Comparison of ENCODE assay signal across 23 cellular contexts in the genomic region with DNA sequence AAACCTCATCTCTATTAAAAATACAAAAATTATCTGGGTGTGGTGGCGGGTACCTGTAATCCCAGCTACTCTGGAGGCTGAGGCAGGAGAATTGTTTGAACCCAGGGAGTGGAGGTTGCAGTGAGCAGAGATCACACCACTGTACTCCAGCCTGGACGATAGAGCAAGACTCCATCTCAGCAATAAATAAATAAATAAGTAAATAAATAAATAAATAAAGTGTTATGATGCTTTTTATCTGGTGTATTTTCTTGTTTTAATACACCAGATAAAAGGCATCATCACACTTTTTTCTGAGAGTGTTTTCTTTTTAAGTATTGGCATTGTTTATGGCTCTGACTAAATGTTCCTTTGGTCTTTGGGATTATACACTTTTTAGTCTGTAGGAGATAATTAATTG. TPM values are rescaled to one million over a fixed set of nuclear protein-coding genes. Genes with fewer than 3 reads are reported as not detected.
"Had no signal": no experiment of that assay in that cellular context is flagged by ENCODE, and none has a peak within 500 bp of the region (broad histone marks: within the 10 kb centered on the region; RNA-seq: fewer than 3 reads in every experiment).

No MANE protein-coding gene starts in this region.

- H3K4me3 ChIP-seq: adrenal gland, cardiac muscle cell, esophagus squamous epithelium, left lung, neural progenitor cell, ovary, tibial artery had no signal

- H3K36me3 ChIP-seq: adrenal gland, cardiac muscle cell, esophagus squamous epithelium, left lung, neural progenitor cell, ovary, tibial artery had no signal

- H3K9me3 ChIP-seq: adrenal gland, esophagus squamous epithelium, left lung, ovary, tibial artery had no signal

- H3K27ac ChIP-seq: cardiac muscle cell, esophagus squamous epithelium, left lung, neural progenitor cell, ovary, tibial artery, VCaP had no signal

- H2AFZ ChIP-seq: neural progenitor cell had no signal

- H3K27me3 ChIP-seq: adrenal gland, ovary, tibial artery had no signal

- ATAC-seq: activated T-cell treated with anti-CD3 and anti-CD28 coated beads, Interleukin-2, amount 50 U/mL, for 72 hours; left lung; stimulated activated naive CD8-positive, alpha-beta T cell treated with anti-CD3 and anti-CD28 coated beads, Interleukin-15, Interleukin-2, amounts not matched to agents 100 U/mL and 50 U/mL, for 24 hours had no signal

- H3K4me2 ChIP-seq: neural progenitor cell had no signal

- H3K9ac ChIP-seq: neural progenitor cell had no signal

- H3K4me1 ChIP-seq: adrenal gland had no signal

- DNase-seq: activated CD4-positive, alpha-beta T cell treated with anti-CD3 and anti-CD28 coated beads, Interleukin-2, amount 50 U/mL, for 1 hour; activated CD4-positive, CD25-positive, alpha-beta regulatory T cell treated with anti-CD3 and anti-CD28 coated beads, Interleukin-2, amount 50 U/mL, for 72 hours; activated CD8-positive, alpha-beta memory T cell treated with anti-CD3 and anti-CD28 coated beads for 24 hours; activated CD8-positive, alpha-beta memory T cell treated with anti-CD3 and anti-CD28 coated beads, Interleukin-2, amount 50 U/mL, for 48 hours; activated effector memory CD4-positive, alpha-beta T cell treated with anti-CD3 and anti-CD28 coated beads, Interleukin-2, amount 50 U/mL, for 16 hours; activated T-cell treated with anti-CD3 and anti-CD28 coated beads, Interleukin-2, amount 50 U/mL, for 72 hours; adrenal gland; effector memory CD4-positive, alpha-beta T cell; esophagus squamous epithelium; foreskin melanocyte; left lung; naive B cell; ovary; stimulated activated naive CD8-positive, alpha-beta T cell treated with anti-CD3 and anti-CD28 coated beads, Interleukin-15, Interleukin-2, amounts not matched to agents 100 U/mL and 50 U/mL, for 24 hours; substantia nigra; tibial artery had no signal

RNA-seq across cellular contexts. Expression of a gene that starts 24.2 kb away (rescaled TPM):
- total RNA-seq: activated T-cell treated with anti-CD3 and anti-CD28 coated beads, Interleukin-2, amount 50 U/mL, for 72 hours; adrenal gland; cardiac muscle cell; dermis blood vessel endothelial cell; esophagus squamous epithelium; kidney epithelial cell; left lung; mononuclear cell; ovary; sciatic nerve had no signal
- polyA plus RNA-seq: adrenal gland, cardiac muscle cell, ovary had no signal

RNA-seq across cellular contexts. Expression of a gene that starts 49.8 kb away (rescaled TPM):
- total RNA-seq: activated T-cell treated with anti-CD3 and anti-CD28 coated beads, Interleukin-2, amount 50 U/mL, for 72 hours had no signal
